ENCODE assay signal across 1 cellular context in genomic region chr14:52350445-52350844, GRCh38.
TF ChIP-seq lines count a peak whose summit lies in the region.

No MANE protein-coding gene starts in this region.

TF ChIP-seq in SK-N-SH, 30 proteins besides CTCF, POLR2A, EP300 and RAD21 (continued from another document):
- no peak for TF ChIP-seq PBX3 (IDR thresholded peaks at IDR 0.05)
- no peak for TF ChIP-seq IRF3 (IDR thresholded peaks at IDR 0.05; ENCODE audit: low read depth, low read length)
- TF ChIP-seq TEAD4 (IDR thresholded peaks at IDR 0.05; ENCODE audit: borderline replicate concordance, insufficient read depth) = no peak
- TF ChIP-seq SIN3A (IDR thresholded peaks at IDR 0.05; ENCODE audit: borderline replicate concordance, low read depth, low read length) = no peak
